18 cellular contexts compared by ENCODE assay signal in the genomic region with DNA sequence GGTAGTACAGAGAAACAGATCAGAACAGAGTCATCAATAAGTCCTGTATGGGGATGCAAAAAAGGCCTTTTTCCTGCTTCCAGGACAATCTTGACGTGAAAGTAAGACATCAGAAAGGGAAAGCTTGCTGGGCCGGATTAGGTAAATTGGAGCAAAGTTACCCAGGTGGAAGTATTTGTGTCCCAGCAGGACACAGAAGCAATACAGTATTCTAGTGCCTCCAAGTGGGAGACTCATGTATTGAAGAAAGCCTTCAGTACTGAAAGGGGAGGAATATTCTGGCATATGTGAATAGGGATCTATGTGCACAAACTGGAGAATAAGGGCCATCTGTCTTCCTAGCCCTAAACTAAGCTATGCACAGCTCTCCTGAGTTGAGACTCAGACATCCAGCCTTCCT.
DNase-seq lines count a peak whose midpoint lies in the region; ATAC-seq and TF ChIP-seq lines count a peak whose summit lies in the region.
"Had no signal": no experiment of that assay in that cellular context is flagged by ENCODE, and none has a peak within 500 bp of the region (broad histone marks: within the 10 kb centered on the region; RNA-seq: fewer than 3 reads in every experiment).

No MANE protein-coding gene starts in this region.

- peaks cover 5% of the 10 kb centered on the region for H3K9me3 Mint-ChIP-seq in WTC11
- no peaks in the 10 kb centered on the region for H3K9me3 Mint-ChIP-seq in mesothelial cell of epicardium
- H3K9me3 Mint-ChIP-seq: activated B cell treated with CpG ODN at 0.5 μM for 24 hours had no signal

- TF ChIP-seq CTCF in WTC11 (IDR thresholded peaks at IDR 0.05) (0 out of 2 replicates have a peak, but pooled peaks have one; percentile 24), GM10248 (IDR thresholded peaks at IDR 0.05; ENCODE audit: control extremely low read depth, extremely low read depth, low read depth, missing control alignments) (no peak), mesothelial cell of epicardium (IDR thresholded peaks at IDR 0.05; ENCODE audit: unreplicated experiment) (no peak)

- peaks cover 2% of the 10 kb centered on the region; the same call in 1 of the 2 replicates for H3K36me3 Mint-ChIP-seq in WTC11
- H3K36me3 Mint-ChIP-seq in mesothelial cell of epicardium: no peaks in the 10 kb centered on the region
- H3K36me3 Mint-ChIP-seq: activated naive CD8-positive, alpha-beta T cell treated with anti-CD3 and anti-CD28 coated beads for 36 hours; naive B cell had no signal

- no peak overlapping the region; the same call in 1 of the 2 replicates for H3K27ac Mint-ChIP-seq in WTC11
- H3K27ac Mint-ChIP-seq in mesothelial cell of epicardium: no peak overlapping the region
- H3K27ac Mint-ChIP-seq: activated B cell treated with CpG ODN at 0.5 μM for 24 hours; activated naive CD8-positive, alpha-beta T cell treated with anti-CD3 and anti-CD28 coated beads for 36 hours; activated T-helper 1 cell treated with anti-CD3 and anti-CD28 coated beads, Interleukin-12 subunit alpha, Interleukin-12 subunit beta, Interleukin-2, Interleukin-4 antibody, amounts not matched to agents 30 ng/mL and 10 ng/mL and 1 ng/mL, durations not matched to agents 14 hours and 24 hours and 36 hours; naive B cell had no signal

- H3K27me3 Mint-ChIP-seq in WTC11 (ENCODE audit: low read depth): no peaks in the 10 kb centered on the region
- no peaks in the 10 kb centered on the region for H3K27me3 Mint-ChIP-seq in mesothelial cell of epicardium (ENCODE audit: low read depth)
- H3K27me3 Mint-ChIP-seq: activated B cell treated with CpG ODN at 0.5 μM for 24 hours; activated naive CD8-positive, alpha-beta T cell treated with anti-CD3 and anti-CD28 coated beads for 36 hours; naive B cell had no signal

- CTCF ChIA-PET in WTC11 (lab: Charles Lee): interaction anchor here (0.6 to 1.7 kb wide), 5 partner anchors 9 to 182 kb away, joined by 3 to 10 read pairs (median 5); no protein-coding TSS in a partner anchor
- CTCF ChIA-PET in GM10248 (lab: Yijun Ruan, JAX): no interaction called here

- POLR2A ChIA-PET in WTC11 (lab: Charles Lee): no interaction called here
- POLR2A ChIA-PET in GM10248 (lab: Yijun Ruan, JAX): no interaction called here

- peak; percentile 97 for ATAC-seq in WTC11

- DNase-seq in NCI-H82 (lab: John Stamatoyannopoulos, UW): peak; percentile 41
- DNase-seq in NCI-H82 treated with DMSO at 0.1 percent for 48 hours (lab: John Stamatoyannopoulos, UW; ENCODE audit: unreplicated experiment): no peak
- no peak for DNase-seq in WTC11 (ENCODE audit: low spot score)
- peak; percentile 56 for DNase-seq in islet precursor cell
- no peak for DNase-seq in GM10248 (ENCODE audit: extremely low spot score)
- DNase-seq in mesothelial cell of epicardium (ENCODE audit: low spot score in 2 of 2, unreplicated experiment in 2 of 2): no peak
- no peak for DNase-seq in HuH-7 (ENCODE audit: low spot score)
- DNase-seq in head of caudate nucleus: no peak
- DNase-seq: activated B cell treated with CpG ODN at 0.5 μM for 24 hours; activated naive CD8-positive, alpha-beta T cell treated with anti-CD3 and anti-CD28 coated beads for 36 hours; brain microvascular endothelial cell; cortex of kidney; DMS79; naive B cell; NCI-H226; SHP77; T-helper 2 cell had no signal

- peaks cover 20% of the 10 kb centered on the region for H3K4me1 Mint-ChIP-seq in WTC11
- H3K4me1 Mint-ChIP-seq in mesothelial cell of epicardium: no peaks in the 10 kb centered on the region
- H3K4me1 Mint-ChIP-seq: activated B cell treated with CpG ODN at 0.5 μM for 24 hours; activated naive CD8-positive, alpha-beta T cell treated with anti-CD3 and anti-CD28 coated beads for 36 hours; naive B cell had no signal

- H3K4me3 Mint-ChIP-seq in WTC11 (no peak overlapping the region), mesothelial cell of epicardium (no peak overlapping the region)
- H3K4me3 Mint-ChIP-seq: activated B cell treated with CpG ODN at 0.5 μM for 24 hours; activated naive CD8-positive, alpha-beta T cell treated with anti-CD3 and anti-CD28 coated beads for 36 hours; activated T-helper 1 cell treated with anti-CD3 and anti-CD28 coated beads, Interleukin-12 subunit alpha, Interleukin-12 subunit beta, Interleukin-2, Interleukin-4 antibody, amounts not matched to agents 30 ng/mL and 10 ng/mL and 1 ng/mL, durations not matched to agents 14 hours and 24 hours and 36 hours; naive B cell had no signal

- intact Hi-C loops in head of caudate nucleus (cut with DNase I): no loop called here

TF ChIP-seq in WTC11, 78 proteins besides CTCF, POLR2A, EP300 and RAD21 (continues in another document):
- TF ChIP-seq TP53 (CRISPR knock-in tag; IDR thresholded peaks at IDR 0.05) (no peak), NR3C1 (CRISPR knock-in tag; conservative IDR thresholded peaks at IDR 0.05; ENCODE audit: low read depth) (no peak), NR1H2 (CRISPR knock-in tag; IDR thresholded peaks at IDR 0.05) (no peak), ATF1 (CRISPR knock-in tag; IDR thresholded peaks at IDR 0.05) (no peak)
- TF ChIP-seq, protein P1, sequence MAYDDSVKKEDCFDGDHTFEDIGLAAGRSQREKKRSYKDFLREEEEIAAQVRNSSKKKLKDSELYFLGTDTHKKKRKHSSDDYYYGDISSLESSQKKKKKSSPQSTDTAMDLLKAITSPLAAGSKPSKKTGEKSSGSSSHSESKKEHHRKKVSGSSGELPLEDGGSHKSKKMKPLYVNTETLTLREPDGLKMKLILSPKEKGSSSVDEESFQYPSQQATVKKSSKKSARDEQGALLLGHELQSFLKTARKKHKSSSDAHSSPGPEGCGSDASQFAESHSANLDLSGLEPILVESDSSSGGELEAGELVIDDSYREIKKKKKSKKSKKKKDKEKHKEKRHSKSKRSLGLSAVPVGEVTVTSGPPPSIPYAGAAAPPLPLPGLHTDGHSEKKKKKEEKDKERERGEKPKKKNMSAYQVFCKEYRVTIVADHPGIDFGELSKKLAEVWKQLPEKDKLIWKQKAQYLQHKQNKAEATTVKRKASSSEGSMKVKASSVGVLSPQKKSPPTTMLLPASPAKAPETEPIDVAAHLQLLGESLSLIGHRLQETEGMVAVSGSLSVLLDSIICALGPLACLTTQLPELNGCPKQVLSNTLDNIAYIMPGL (CRISPR knock-in tag; IDR thresholded peaks at IDR 0.05): no peak
- TF ChIP-seq, protein P2, sequence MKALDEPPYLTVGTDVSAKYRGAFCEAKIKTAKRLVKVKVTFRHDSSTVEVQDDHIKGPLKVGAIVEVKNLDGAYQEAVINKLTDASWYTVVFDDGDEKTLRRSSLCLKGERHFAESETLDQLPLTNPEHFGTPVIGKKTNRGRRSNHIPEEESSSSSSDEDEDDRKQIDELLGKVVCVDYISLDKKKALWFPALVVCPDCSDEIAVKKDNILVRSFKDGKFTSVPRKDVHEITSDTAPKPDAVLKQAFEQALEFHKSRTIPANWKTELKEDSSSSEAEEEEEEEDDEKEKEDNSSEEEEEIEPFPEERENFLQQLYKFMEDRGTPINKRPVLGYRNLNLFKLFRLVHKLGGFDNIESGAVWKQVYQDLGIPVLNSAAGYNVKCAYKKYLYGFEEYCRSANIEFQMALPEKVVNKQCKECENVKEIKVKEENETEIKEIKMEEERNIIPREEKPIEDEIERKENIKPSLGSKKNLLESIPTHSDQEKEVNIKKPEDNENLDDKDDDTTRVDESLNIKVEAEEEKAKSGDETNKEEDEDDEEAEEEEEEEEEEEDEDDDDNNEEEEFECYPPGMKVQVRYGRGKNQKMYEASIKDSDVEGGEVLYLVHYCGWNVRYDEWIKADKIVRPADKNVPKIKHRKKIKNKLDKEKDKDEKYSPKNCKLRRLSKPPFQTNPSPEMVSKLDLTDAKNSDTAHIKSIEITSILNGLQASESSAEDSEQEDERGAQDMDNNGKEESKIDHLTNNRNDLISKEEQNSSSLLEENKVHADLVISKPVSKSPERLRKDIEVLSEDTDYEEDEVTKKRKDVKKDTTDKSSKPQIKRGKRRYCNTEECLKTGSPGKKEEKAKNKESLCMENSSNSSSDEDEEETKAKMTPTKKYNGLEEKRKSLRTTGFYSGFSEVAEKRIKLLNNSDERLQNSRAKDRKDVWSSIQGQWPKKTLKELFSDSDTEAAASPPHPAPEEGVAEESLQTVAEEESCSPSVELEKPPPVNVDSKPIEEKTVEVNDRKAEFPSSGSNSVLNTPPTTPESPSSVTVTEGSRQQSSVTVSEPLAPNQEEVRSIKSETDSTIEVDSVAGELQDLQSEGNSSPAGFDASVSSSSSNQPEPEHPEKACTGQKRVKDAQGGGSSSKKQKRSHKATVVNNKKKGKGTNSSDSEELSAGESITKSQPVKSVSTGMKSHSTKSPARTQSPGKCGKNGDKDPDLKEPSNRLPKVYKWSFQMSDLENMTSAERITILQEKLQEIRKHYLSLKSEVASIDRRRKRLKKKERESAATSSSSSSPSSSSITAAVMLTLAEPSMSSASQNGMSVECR (CRISPR knock-in tag; IDR thresholded peaks at IDR 0.05; ENCODE audit: borderline replicate concordance): no peak
- TF ChIP-seq, protein P3, sequence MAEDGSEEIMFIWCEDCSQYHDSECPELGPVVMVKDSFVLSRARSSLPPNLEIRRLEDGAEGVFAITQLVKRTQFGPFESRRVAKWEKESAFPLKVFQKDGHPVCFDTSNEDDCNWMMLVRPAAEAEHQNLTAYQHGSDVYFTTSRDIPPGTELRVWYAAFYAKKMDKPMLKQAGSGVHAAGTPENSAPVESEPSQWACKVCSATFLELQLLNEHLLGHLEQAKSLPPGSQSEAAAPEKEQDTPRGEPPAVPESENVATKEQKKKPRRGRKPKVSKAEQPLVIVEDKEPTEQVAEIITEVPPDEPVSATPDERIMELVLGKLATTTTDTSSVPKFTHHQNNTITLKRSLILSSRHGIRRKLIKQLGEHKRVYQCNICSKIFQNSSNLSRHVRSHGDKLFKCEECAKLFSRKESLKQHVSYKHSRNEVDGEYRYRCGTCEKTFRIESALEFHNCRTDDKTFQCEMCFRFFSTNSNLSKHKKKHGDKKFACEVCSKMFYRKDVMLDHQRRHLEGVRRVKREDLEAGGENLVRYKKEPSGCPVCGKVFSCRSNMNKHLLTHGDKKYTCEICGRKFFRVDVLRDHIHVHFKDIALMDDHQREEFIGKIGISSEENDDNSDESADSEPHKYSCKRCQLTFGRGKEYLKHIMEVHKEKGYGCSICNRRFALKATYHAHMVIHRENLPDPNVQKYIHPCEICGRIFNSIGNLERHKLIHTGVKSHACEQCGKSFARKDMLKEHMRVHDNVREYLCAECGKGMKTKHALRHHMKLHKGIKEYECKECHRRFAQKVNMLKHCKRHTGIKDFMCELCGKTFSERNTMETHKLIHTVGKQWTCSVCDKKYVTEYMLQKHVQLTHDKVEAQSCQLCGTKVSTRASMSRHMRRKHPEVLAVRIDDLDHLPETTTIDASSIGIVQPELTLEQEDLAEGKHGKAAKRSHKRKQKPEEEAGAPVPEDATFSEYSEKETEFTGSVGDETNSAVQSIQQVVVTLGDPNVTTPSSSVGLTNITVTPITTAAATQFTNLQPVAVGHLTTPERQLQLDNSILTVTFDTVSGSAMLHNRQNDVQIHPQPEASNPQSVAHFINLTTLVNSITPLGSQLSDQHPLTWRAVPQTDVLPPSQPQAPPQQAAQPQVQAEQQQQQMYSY (CRISPR knock-in tag; IDR thresholded peaks at IDR 0.05): no peak

Comparison
In these comparisons a context has a peak if more than half of its experiments do, and no peak if none do; other contexts are left out.
1. DNase-seq: peak in NCI-H82 (single experiment) and islet precursor cell (single experiment); none in NCI-H82 treated with DMSO at 0.1 percent for 48 hours (single experiment), WTC11 (single experiment), GM10248 (single experiment), mesothelial cell of epicardium (0 of 2), HuH-7 (single experiment) and head of caudate nucleus (0 of 42).